In the genomic region with DNA sequence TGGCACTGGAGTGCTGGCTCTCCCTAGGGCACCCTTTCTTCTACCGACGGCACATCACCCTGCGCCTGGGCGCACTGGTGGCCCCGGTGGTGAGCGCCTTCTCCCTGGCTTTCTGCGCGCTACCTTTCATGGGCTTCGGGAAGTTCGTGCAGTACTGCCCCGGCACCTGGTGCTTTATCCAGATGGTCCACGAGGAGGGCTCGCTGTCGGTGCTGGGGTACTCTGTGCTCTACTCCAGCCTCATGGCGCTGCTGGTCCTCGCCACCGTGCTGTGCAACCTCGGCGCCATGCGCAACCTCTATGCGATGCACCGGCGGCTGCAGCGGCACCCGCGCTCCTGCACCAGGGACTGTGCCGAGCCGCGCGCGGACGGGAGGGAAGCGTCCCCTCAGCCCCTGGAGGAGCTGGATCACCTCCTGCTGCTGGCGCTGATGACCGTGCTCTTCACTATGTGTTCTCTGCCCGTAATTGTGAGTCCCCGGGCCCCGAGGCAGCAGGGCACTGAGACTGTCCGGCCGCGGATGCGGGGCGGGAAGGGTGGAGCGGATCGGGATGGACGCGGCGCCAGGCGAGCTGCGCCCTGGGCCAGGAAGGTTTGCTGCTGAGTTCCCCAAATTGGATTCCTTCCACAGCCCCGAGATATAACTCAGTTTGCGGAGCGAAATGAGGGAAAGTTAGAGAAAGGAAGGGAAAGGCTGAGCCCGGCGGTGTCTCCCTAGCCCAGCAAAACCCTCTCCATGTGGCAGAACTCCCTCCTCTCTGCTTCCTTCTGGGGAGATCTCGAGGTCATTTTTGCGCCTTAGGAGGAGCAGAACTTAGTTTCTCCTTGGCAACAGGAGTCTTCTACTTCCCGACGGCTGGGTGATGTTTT, we compare ENCODE assay signal across 8 cellular contexts. TPM values are rescaled to one million over a fixed set of nuclear protein-coding genes. Genes with fewer than 3 reads are reported as not detected.
DNase-seq lines count a peak whose midpoint lies in the region; ATAC-seq and TF ChIP-seq lines count a peak whose summit lies in the region.

No MANE protein-coding gene starts in this region.

- no peaks in the 10 kb centered on the region for H3K9me3 Mint-ChIP-seq in central memory CD8-positive, alpha-beta T cell
- H3K9me3 Mint-ChIP-seq in mesothelial cell of epicardium (no peaks in the 10 kb centered on the region), type B pancreatic cell (no peaks in the 10 kb centered on the region)

- peaks cover 24% of the 10 kb centered on the region for H3K36me3 Mint-ChIP-seq in central memory CD8-positive, alpha-beta T cell (ENCODE audit: insufficient read depth)
- H3K36me3 Mint-ChIP-seq in mesothelial cell of epicardium: no peaks in the 10 kb centered on the region
- no peaks in the 10 kb centered on the region for H3K36me3 Mint-ChIP-seq in type B pancreatic cell

- DNase-seq in activated naive CD4-positive, alpha-beta T cell treated with Interleukin-2 at 50 U/mL for 16 hours: peak; percentile 44
- no peak for DNase-seq in activated naive CD4-positive, alpha-beta T cell (lab: John Stamatoyannopoulos, UW)
- peak; percentile 22 to 25 for DNase-seq in central memory CD8-positive, alpha-beta T cell (ENCODE audit: low spot score in 2 of 2)
- DNase-seq in mesothelial cell of epicardium (ENCODE audit: low spot score in 2 of 2, unreplicated experiment in 2 of 2): peak in 1 of 2 experiments; percentile 41
- no peak for DNase-seq in type B pancreatic cell (ENCODE audit: extremely low spot score, unreplicated experiment)
- no peak for DNase-seq in ureter (ENCODE audit: low spot score)
- no peak for DNase-seq in GM19238 (ENCODE audit: insufficient read length, low spot score)
- DNase-seq in NCI-H345 treated with DMSO at 0.1 percent for 48 hours (lab: John Stamatoyannopoulos, UW; ENCODE audit: unreplicated experiment): no peak

- peak overlapping the region; percentile 99 for H3K4me3 Mint-ChIP-seq in central memory CD8-positive, alpha-beta T cell
- H3K4me3 Mint-ChIP-seq in mesothelial cell of epicardium (peak overlapping the region; percentile 71), type B pancreatic cell (peak overlapping the region; percentile 88)

- peak; percentile 52 for ATAC-seq in central memory CD8-positive, alpha-beta T cell (replicated peaks; ENCODE audit: extremely low read depth, poor library complexity, severe bottlenecking)

- peaks cover 74% of the 10 kb centered on the region for H3K4me1 Mint-ChIP-seq in central memory CD8-positive, alpha-beta T cell
- H3K4me1 Mint-ChIP-seq in mesothelial cell of epicardium: peaks cover 12% of the 10 kb centered on the region
- peaks cover 8% of the 10 kb centered on the region for H3K4me1 Mint-ChIP-seq in type B pancreatic cell (ENCODE audit: unreplicated experiment)

- no peaks in the 10 kb centered on the region for H3K27me3 Mint-ChIP-seq in central memory CD8-positive, alpha-beta T cell
- H3K27me3 Mint-ChIP-seq in mesothelial cell of epicardium (ENCODE audit: low read depth) (peaks cover 94% of the 10 kb centered on the region), type B pancreatic cell (peaks cover 94% of the 10 kb centered on the region)

- TF ChIP-seq CTCF in mesothelial cell of epicardium (IDR thresholded peaks at IDR 0.05; ENCODE audit: unreplicated experiment): no peak
- TF ChIP-seq CTCF in type B pancreatic cell (conservative IDR thresholded peaks at IDR 0.05): no peak

- peak overlapping the region; percentile 92 for H3K27ac Mint-ChIP-seq in central memory CD8-positive, alpha-beta T cell (ENCODE audit: low read depth)
- no peak overlapping the region for H3K27ac Mint-ChIP-seq in mesothelial cell of epicardium
- H3K27ac Mint-ChIP-seq in type B pancreatic cell: no peak overlapping the region

RNA-seq across cellular contexts. Expression of a gene that starts 0.9 kb away (rescaled TPM):
- 0.07 TPM in 1 of 3 replicates, not detected in the others for total RNA-seq in mesothelial cell of epicardium
- 0.38 and 0.56 TPM in 2 replicates for total RNA-seq in type B pancreatic cell (ENCODE audit: low replicate concordance)
- total RNA-seq in ureter: 2.7 TPM

RNA-seq across cellular contexts. Expression of a gene that starts 45.7 kb away (rescaled TPM):
- total RNA-seq in mesothelial cell of epicardium: 6.6 to 7.2 TPM (median 7.1 TPM) in 3 replicates
- 3.0 and 7.1 TPM in 2 replicates for total RNA-seq in type B pancreatic cell (ENCODE audit: low replicate concordance)
- total RNA-seq in ureter: 3.4 TPM

Comparison
In these comparisons a context has a peak if more than half of its experiments do, and no peak if none do; other contexts are left out.
1. DNase-seq: peak in activated naive CD4-positive, alpha-beta T cell treated with Interleukin-2 at 50 U/mL for 16 hours (single experiment) and central memory CD8-positive, alpha-beta T cell (2 of 2); none in activated naive CD4-positive, alpha-beta T cell (0 of 4), type B pancreatic cell (single experiment), ureter (single experiment), GM19238 (single experiment) and NCI-H345 treated with DMSO at 0.1 percent for 48 hours (single experiment).
2. Peak in every context shown above with its lines, with median percentiles within 50 percentile points of each other: H3K4me3 Mint-ChIP-seq.